ENCODE assay signal across 1 cellular context in the genomic region with DNA sequence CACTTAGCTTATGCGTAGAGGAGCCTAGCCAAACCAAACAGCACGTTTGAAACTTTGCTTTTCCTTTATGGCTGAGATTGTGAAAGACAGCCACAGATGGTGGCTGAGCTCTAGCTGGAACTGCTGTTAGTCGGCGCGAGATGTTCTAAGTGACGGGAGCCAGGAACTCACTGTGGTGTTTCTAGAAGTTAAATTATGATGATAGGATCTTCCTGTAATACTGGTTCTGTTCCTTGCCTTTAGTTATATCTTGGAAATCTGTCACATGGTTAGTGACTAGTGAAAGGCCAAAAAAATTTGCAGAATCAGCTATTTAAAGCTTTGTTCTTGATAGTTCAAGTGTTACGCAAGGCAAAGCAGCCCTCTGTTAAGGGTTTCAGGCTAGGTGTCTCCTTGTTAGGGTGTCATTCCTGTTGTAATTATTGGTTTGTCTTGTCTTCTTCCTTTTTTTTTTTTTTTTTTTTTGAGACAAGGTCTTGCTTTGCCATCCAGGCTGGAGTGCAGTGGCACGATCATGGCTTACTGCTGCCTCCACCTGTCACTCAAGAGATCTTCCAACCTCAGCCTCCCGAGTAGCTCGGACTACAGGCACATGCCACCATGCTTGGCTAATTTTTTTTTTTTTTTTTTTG.
TF ChIP-seq lines count a peak whose summit lies in the region.

No MANE protein-coding gene starts in this region.

TF ChIP-seq in WTC11, 78 proteins besides CTCF, POLR2A, EP300 and RAD21 (continued from another document):
- TF ChIP-seq, protein P1, sequence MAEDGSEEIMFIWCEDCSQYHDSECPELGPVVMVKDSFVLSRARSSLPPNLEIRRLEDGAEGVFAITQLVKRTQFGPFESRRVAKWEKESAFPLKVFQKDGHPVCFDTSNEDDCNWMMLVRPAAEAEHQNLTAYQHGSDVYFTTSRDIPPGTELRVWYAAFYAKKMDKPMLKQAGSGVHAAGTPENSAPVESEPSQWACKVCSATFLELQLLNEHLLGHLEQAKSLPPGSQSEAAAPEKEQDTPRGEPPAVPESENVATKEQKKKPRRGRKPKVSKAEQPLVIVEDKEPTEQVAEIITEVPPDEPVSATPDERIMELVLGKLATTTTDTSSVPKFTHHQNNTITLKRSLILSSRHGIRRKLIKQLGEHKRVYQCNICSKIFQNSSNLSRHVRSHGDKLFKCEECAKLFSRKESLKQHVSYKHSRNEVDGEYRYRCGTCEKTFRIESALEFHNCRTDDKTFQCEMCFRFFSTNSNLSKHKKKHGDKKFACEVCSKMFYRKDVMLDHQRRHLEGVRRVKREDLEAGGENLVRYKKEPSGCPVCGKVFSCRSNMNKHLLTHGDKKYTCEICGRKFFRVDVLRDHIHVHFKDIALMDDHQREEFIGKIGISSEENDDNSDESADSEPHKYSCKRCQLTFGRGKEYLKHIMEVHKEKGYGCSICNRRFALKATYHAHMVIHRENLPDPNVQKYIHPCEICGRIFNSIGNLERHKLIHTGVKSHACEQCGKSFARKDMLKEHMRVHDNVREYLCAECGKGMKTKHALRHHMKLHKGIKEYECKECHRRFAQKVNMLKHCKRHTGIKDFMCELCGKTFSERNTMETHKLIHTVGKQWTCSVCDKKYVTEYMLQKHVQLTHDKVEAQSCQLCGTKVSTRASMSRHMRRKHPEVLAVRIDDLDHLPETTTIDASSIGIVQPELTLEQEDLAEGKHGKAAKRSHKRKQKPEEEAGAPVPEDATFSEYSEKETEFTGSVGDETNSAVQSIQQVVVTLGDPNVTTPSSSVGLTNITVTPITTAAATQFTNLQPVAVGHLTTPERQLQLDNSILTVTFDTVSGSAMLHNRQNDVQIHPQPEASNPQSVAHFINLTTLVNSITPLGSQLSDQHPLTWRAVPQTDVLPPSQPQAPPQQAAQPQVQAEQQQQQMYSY (CRISPR knock-in tag; IDR thresholded peaks at IDR 0.05): no peak
- no peak for TF ChIP-seq PRRX2 (CRISPR knock-in tag; IDR thresholded peaks at IDR 0.05)
- no peak for TF ChIP-seq FOXJ3 (CRISPR knock-in tag; IDR thresholded peaks at IDR 0.05; ENCODE audit: borderline replicate concordance)
- no peak for TF ChIP-seq NFYB (CRISPR knock-in tag; conservative IDR thresholded peaks at IDR 0.05; ENCODE audit: low read depth)
- no peak for TF ChIP-seq ZNF317 (CRISPR knock-in tag; IDR thresholded peaks at IDR 0.05; ENCODE audit: borderline replicate concordance, low read depth)
- no peak for TF ChIP-seq GABPB1 (CRISPR knock-in tag; IDR thresholded peaks at IDR 0.05)
